In genomic region chr13:44902793-44903192, GRCh38 we compare ENCODE assay signal across 17 cellular contexts.
DNase-seq lines count a peak whose midpoint lies in the region; ATAC-seq and TF ChIP-seq lines count a peak whose summit lies in the region.
"Had no signal": no experiment of that assay in that cellular context is flagged by ENCODE, and none has a peak within 500 bp of the region (broad histone marks: within the 10 kb centered on the region; RNA-seq: fewer than 3 reads in every experiment).

No MANE protein-coding gene starts in this region.

- H3K4me3 ChIP-seq in left ventricle myocardium inferior (no peak overlapping the region), right cardiac atrium (ENCODE audit: low read length) (no peak overlapping the region), lower lobe of right lung (no peak overlapping the region), psoas muscle (no peak overlapping the region), vagina (no peak overlapping the region)
- H3K4me3 ChIP-seq: body of pancreas, spleen had no signal

- peak overlapping the region; percentile 54 for H3K27ac ChIP-seq in left ventricle myocardium inferior (replicated peaks)
- no peak overlapping the region for H3K27ac ChIP-seq in right cardiac atrium (ENCODE audit: low read length)
- peak overlapping the region; percentile 48 for H3K27ac ChIP-seq in lower lobe of right lung
- peak overlapping the region; percentile 84 for H3K27ac ChIP-seq in psoas muscle
- peak overlapping the region; percentile 81 for H3K27ac ChIP-seq in vagina
- no peak overlapping the region for H3K27ac ChIP-seq in foreskin keratinocyte
- H3K27ac ChIP-seq: 22Rv1 had no signal

- 87% methylated on average over 5 of the region's 5 CpGs for WGBS in right cardiac atrium
- WGBS in psoas muscle, 3 donors: 84 to 86% (median 85%) methylated on average over 5 of the region's 5 CpGs

- no peaks in the 10 kb centered on the region for H3K9me3 ChIP-seq in left ventricle myocardium inferior (replicated peaks)
- no peaks in the 10 kb centered on the region for H3K9me3 ChIP-seq in right cardiac atrium (ENCODE audit: control insufficient read depth, low read length)
- H3K9me3 ChIP-seq in lower lobe of right lung: no peaks in the 10 kb centered on the region
- no peaks in the 10 kb centered on the region for H3K9me3 ChIP-seq in psoas muscle
- no peaks in the 10 kb centered on the region for H3K9me3 ChIP-seq in vagina
- H3K9me3 ChIP-seq: body of pancreas, Caco-2, spleen had no signal

- H3K4me1 ChIP-seq in left ventricle myocardium inferior (peaks cover 37% of the 10 kb centered on the region), right cardiac atrium (ENCODE audit: control insufficient read depth, insufficient read depth, low read length) (peaks cover 19% of the 10 kb centered on the region), lower lobe of right lung (no peaks in the 10 kb centered on the region), psoas muscle (peaks cover 49% of the 10 kb centered on the region), vagina (peaks cover 43% of the 10 kb centered on the region), foreskin keratinocyte (no peaks in the 10 kb centered on the region)
- H3K4me1 ChIP-seq: Caco-2 had no signal

- no peaks in the 10 kb centered on the region for H3K36me3 ChIP-seq in left ventricle myocardium inferior
- no peaks in the 10 kb centered on the region for H3K36me3 ChIP-seq in lower lobe of right lung
- no peaks in the 10 kb centered on the region for H3K36me3 ChIP-seq in psoas muscle (ENCODE audit: insufficient read depth in 1 of 2, low read depth in 1 of 2)
- no peaks in the 10 kb centered on the region for H3K36me3 ChIP-seq in vagina
- H3K36me3 ChIP-seq: spleen had no signal

- no peaks in the 10 kb centered on the region for H3K27me3 ChIP-seq in left ventricle myocardium inferior (ENCODE audit: low read depth)
- no peaks in the 10 kb centered on the region for H3K27me3 ChIP-seq in right cardiac atrium (ENCODE audit: control insufficient read depth, insufficient read depth)
- no peaks in the 10 kb centered on the region for H3K27me3 ChIP-seq in lower lobe of right lung (ENCODE audit: low read depth)
- no peaks in the 10 kb centered on the region for H3K27me3 ChIP-seq in psoas muscle (ENCODE audit: insufficient read depth in 3 of 3, low read length in 2 of 3)
- H3K27me3 ChIP-seq in vagina: no peaks in the 10 kb centered on the region
- peaks cover 14% of the 10 kb centered on the region for H3K27me3 ChIP-seq in foreskin keratinocyte
- H3K27me3 ChIP-seq: body of pancreas, spleen had no signal

- intact Hi-C loops in left ventricle myocardium inferior (cut with micrococcal nuclease): no loop called here
- intact Hi-C loops in right cardiac atrium (cut with DNase I): no loop called here
- intact Hi-C loops in lower lobe of right lung (cut with DNase I): no loop called here
- intact Hi-C loops in psoas muscle (cut with DNase I): no loop called here
- intact Hi-C loops in vagina (cut with DNase I): loop anchor here (5.0 kb wide), 1 partner anchor 325 kb away; the partner anchor contains the start of gene TSC22D1

- ATAC-seq in right cardiac atrium (no peak), lower lobe of right lung (no peak), psoas muscle (no peak), foreskin keratinocyte (no peak)

- TF ChIP-seq POLR2A in vagina (IDR thresholded peaks at IDR 0.05): no peak

- TF ChIP-seq CTCF in left ventricle myocardium inferior (IDR thresholded peaks at IDR 0.05; ENCODE audit: borderline replicate concordance) (no peak), lower lobe of right lung (IDR thresholded peaks at IDR 0.05) (no peak), psoas muscle (IDR thresholded peaks at IDR 0.05) (no peak), vagina (IDR thresholded peaks at IDR 0.05) (no peak), foreskin keratinocyte (conservative IDR thresholded peaks at IDR 0.05) (no peak)

- no peak for DNase-seq in left ventricle myocardium inferior
- DNase-seq in right cardiac atrium: no peak
- no peak for DNase-seq in lower lobe of right lung
- no peak for DNase-seq in psoas muscle
- DNase-seq in vagina (ENCODE audit: extremely low spot score in 2 of 2): no peak
- no peak for DNase-seq in DMS153 treated with DMSO at 0.1 percent for 48 hours (lab: John Stamatoyannopoulos, UW; ENCODE audit: unreplicated experiment)
- no peak for DNase-seq in stimulated activated CD4-positive, alpha-beta T cell treated with anti-CD3 and anti-CD28 coated beads, Interleukin-12 subunit alpha, Interleukin-12 subunit beta, amount 100 ng/mL, for 4 hours
- DNase-seq in foreskin keratinocyte: no peak
- DNase-seq: Caco-2; foreskin melanocyte; H7; NCI-H1105 treated with DMSO at 0.1 percent for 48 hours; NCI-H524; spleen; stimulated activated CD8-positive, alpha-beta memory T cell treated with anti-CD3 and anti-CD28 coated beads, Interleukin-4, amount 100 ng/mL, for 48 hours had no signal

Comparison
In these comparisons a context has a peak if more than half of its experiments do, and no peak if none do; other contexts are left out.
1. H3K27ac ChIP-seq: peak in left ventricle myocardium inferior (single experiment), lower lobe of right lung (single experiment), psoas muscle (single experiment) and vagina (single experiment); none in right cardiac atrium (single experiment) and foreskin keratinocyte (single experiment).